Comparison of ENCODE assay signal across 1 cellular context in genomic region chr1:208799186-208799585, GRCh38.
TF ChIP-seq lines count a peak whose summit lies in the region.

No MANE protein-coding gene starts in this region.

TF ChIP-seq in GM23338, 12 proteins besides CTCF, POLR2A, EP300 and RAD21 (continued from another document):
- no peak for TF ChIP-seq REST (IDR thresholded peaks at IDR 0.05; ENCODE audit: unreplicated experiment)
